In the genomic region with DNA sequence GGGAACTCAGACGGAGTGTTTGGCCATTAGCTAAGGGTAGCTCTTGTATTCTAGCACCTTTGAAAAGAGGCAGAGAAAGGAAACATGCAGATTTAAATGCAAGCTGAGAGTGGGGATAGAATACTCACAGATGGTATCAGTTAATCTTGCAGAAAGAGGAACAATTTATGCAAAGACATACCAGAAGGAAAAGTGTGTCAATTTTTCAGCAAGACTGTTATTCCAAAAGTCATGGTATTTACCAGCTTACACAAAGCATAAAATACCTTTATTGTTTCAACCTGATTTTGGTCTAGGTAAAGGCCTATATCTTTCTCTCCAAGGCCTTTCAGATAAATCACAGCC, we compare ENCODE assay signal across 8 cellular contexts. TPM values are rescaled to one million over a fixed set of nuclear protein-coding genes. Genes with fewer than 3 reads are reported as not detected.
DNase-seq lines count a peak whose midpoint lies in the region; ATAC-seq, FAIRE-seq and TF ChIP-seq lines count a peak whose summit lies in the region.

No MANE protein-coding gene starts in this region.

- in situ Hi-C loops in HepG2 (cut with HindIII; ENCODE audit: extremely low pct_ligation_motif_present, low pct_unique_long_range_greater_than_20kb): no loop called here

- no peaks in the 10 kb centered on the region for H3K79me2 ChIP-seq in HepG2 (ENCODE audit: insufficient read depth, low read length)

- no peak for TF ChIP-seq POLR2A in HepG2 (IDR thresholded peaks at IDR 0.05; ENCODE audit: insufficient read depth in 1 of 2, low read depth in 2 of 2, low read length in 2 of 2)

- H3K4me1 Mint-ChIP-seq in activated CD8-positive, alpha-beta memory T cell treated with anti-CD3 and anti-CD28 coated beads, Interleukin-2, amount 10 ng/mL, durations not matched to agents 7 days and 5 days: peaks cover 12% of the 10 kb centered on the region
- peaks cover 5% of the 10 kb centered on the region for H3K4me1 Mint-ChIP-seq in activated naive CD8-positive, alpha-beta T cell treated with anti-CD3 and anti-CD28 coated beads for 36 hours

- TF ChIP-seq RAD21 in HepG2 (CRISPR knock-in tag; IDR thresholded peaks at IDR 0.05): no peak

- H3K27ac Mint-ChIP-seq in activated CD8-positive, alpha-beta memory T cell treated with anti-CD3 and anti-CD28 coated beads, Interleukin-2, amount 10 ng/mL, durations not matched to agents 7 days and 5 days: peak overlapping the region; percentile 52
- no peak overlapping the region for H3K27ac Mint-ChIP-seq in activated naive CD8-positive, alpha-beta T cell treated with anti-CD3 and anti-CD28 coated beads for 36 hours

- intact Hi-C loops in HepG2 (cut with micrococcal nuclease; ENCODE audit: unreplicated experiment): no loop called here

- TF ChIP-seq EP300 in HepG2 (IDR thresholded peaks at IDR 0.05; ENCODE audit: low read depth in 2 of 2, low read length in 2 of 2) (no peak), HepG2 (CRISPR knock-in tag; IDR thresholded peaks at IDR 0.05; ENCODE audit: borderline replicate concordance) (no peak)

- H3K4me3 ChIP-seq in HepG2 (replicated peaks in 1 of 3; ENCODE audit: insufficient read depth in 1 of 3, low read depth in 2 of 3, low read length in 3 of 3): peak overlapping the region; percentile 59 to 63 (median 61)
- peak overlapping the region; percentile 74 for H3K4me3 ChIP-seq in thymus (ENCODE audit: low read length)

- CTCF ChIA-PET in activated CD8-positive, alpha-beta memory T cell treated with anti-CD3 and anti-CD28 coated beads, Interleukin-2, amount 10 ng/mL, durations not matched to agents 7 days and 5 days (lab: Charles Lee): interaction anchor here (0.7 to 5.2 kb wide), 9 partner anchors 10 to 1773 kb away, joined by 3 to 25 read pairs (median 3); no protein-coding TSS in a partner anchor
- CTCF ChIA-PET in HepG2 (lab: Yijun Ruan, JAX; ENCODE audit: low intra/inter-chr PET ratio, low total read pairs): no interaction called here

- no peak overlapping the region for H3K27ac ChIP-seq in HepG2 (ENCODE audit: extremely low read length, insufficient read depth, low read length)
- no peak overlapping the region for H3K27ac ChIP-seq in thymus (ENCODE audit: low read depth)

- WGBS in HepG2 (ENCODE audit: low lambda C conversion rate): 0% methylated on average over 1 of the region's 1 CpG
- 1% methylated on average over 1 of the region's 1 CpG for WGBS in thymus

- no peaks in the 10 kb centered on the region for H4K20me1 ChIP-seq in HepG2 (ENCODE audit: insufficient read depth, low read length)

- POLR2A ChIA-PET in HepG2 (lab: Yijun Ruan, JAX): no interaction called here

- H3K27me3 ChIP-seq in HepG2 (ENCODE audit: control insufficient read depth in 1 of 2, insufficient read depth in 2 of 2, low read length in 2 of 2) (peaks cover 0 to 3% of the 10 kb centered on the region in 2 experiments; a peak in 1 of 5 replicates), thymus (ENCODE audit: control insufficient read depth, insufficient read depth) (no peaks in the 10 kb centered on the region)

- no TSS peak for BruUV-seq in HepG2 (replicated peaks; lab: Mats Ljungman, UMichigan)

- peak overlapping the region; percentile 72 for H3K4me2 ChIP-seq in HepG2 (ENCODE audit: low read depth, low read length)

- no peak for TF ChIP-seq CTCF in HepG2 (CRISPR knock-in tag; IDR thresholded peaks at IDR 0.05)

- ATAC-seq in activated CD8-positive, alpha-beta memory T cell treated with anti-CD3 and anti-CD28 coated beads, Interleukin-2, amount 10 ng/mL, durations not matched to agents 7 days and 5 days: no peak
- ATAC-seq in HepG2: peak; percentile 9; the same call in 1 of the 3 replicates

- H3K36me3 ChIP-seq in HepG2 (replicated peaks in 1 of 2; ENCODE audit: control insufficient read depth in 1 of 2, insufficient read depth in 2 of 2, low read length in 2 of 2) (no peaks in the 10 kb centered on the region), thymus (ENCODE audit: control insufficient read depth, insufficient read depth) (no peaks in the 10 kb centered on the region)

- peaks cover 29% of the 10 kb centered on the region for H3K27me3 Mint-ChIP-seq in activated CD8-positive, alpha-beta memory T cell treated with anti-CD3 and anti-CD28 coated beads, Interleukin-2, amount 10 ng/mL, durations not matched to agents 7 days and 5 days
- peaks cover 6% of the 10 kb centered on the region for H3K27me3 Mint-ChIP-seq in activated naive CD8-positive, alpha-beta T cell treated with anti-CD3 and anti-CD28 coated beads for 36 hours

- no peaks in the 10 kb centered on the region for H3K9me3 ChIP-seq in HepG2 (ENCODE audit: low read length)
- H3K9me3 ChIP-seq in thymus (ENCODE audit: control insufficient read depth): no peaks in the 10 kb centered on the region

- no peak overlapping the region for H3K9ac ChIP-seq in HepG2 (ENCODE audit: insufficient read depth, low read depth, low read length)

- no peaks in the 10 kb centered on the region for H3K36me3 Mint-ChIP-seq in activated CD8-positive, alpha-beta memory T cell treated with anti-CD3 and anti-CD28 coated beads, Interleukin-2, amount 10 ng/mL, durations not matched to agents 7 days and 5 days
- H3K36me3 Mint-ChIP-seq in activated naive CD8-positive, alpha-beta T cell treated with anti-CD3 and anti-CD28 coated beads for 36 hours: no peaks in the 10 kb centered on the region

- H3K4me3 Mint-ChIP-seq in activated CD8-positive, alpha-beta memory T cell treated with anti-CD3 and anti-CD28 coated beads, Interleukin-2, amount 10 ng/mL, durations not matched to agents 7 days and 5 days: peak overlapping the region; percentile 83
- peak overlapping the region; percentile 81 for H3K4me3 Mint-ChIP-seq in activated naive CD8-positive, alpha-beta T cell treated with anti-CD3 and anti-CD28 coated beads for 36 hours

- no peak overlapping the region for H2AFZ ChIP-seq in HepG2 (ENCODE audit: low read length)

- H3K9me3 Mint-ChIP-seq in activated CD8-positive, alpha-beta memory T cell treated with anti-CD3 and anti-CD28 coated beads, Interleukin-2, amount 10 ng/mL, durations not matched to agents 7 days and 5 days (ENCODE audit: low read depth): no peaks in the 10 kb centered on the region
- no peaks in the 10 kb centered on the region for H3K9me3 Mint-ChIP-seq in activated naive CD8-positive, alpha-beta T cell treated with anti-CD3 and anti-CD28 coated beads for 36 hours

- H3K4me1 ChIP-seq in HepG2 (ENCODE audit: insufficient read depth, low read length): peaks cover 25% of the 10 kb centered on the region
- no peaks in the 10 kb centered on the region for H3K4me1 ChIP-seq in thymus (ENCODE audit: control insufficient read depth, insufficient read depth, low read length)

- FAIRE-seq in HepG2 (lab: Jason Lieb, UNC): no peak

- no peak for DNase-seq in activated CD8-positive, alpha-beta memory T cell treated with anti-CD3 and anti-CD28 coated beads, Interleukin-2, amount 10 ng/mL, durations not matched to agents 7 days and 5 days
- no peak for DNase-seq in activated CD8-positive, alpha-beta memory T cell treated with anti-CD3 and anti-CD28 coated beads for 24 hours
- DNase-seq in activated naive CD8-positive, alpha-beta T cell treated with anti-CD3 and anti-CD28 coated beads for 36 hours: no peak
- no peak for DNase-seq in HepG2 (ENCODE audit: low spot score)
- DNase-seq in stimulated activated CD8-positive, alpha-beta memory T cell treated with anti-CD3 and anti-CD28 coated beads, Interleukin-4, amount 100 ng/mL, for 48 hours: no peak
- DNase-seq in KG1 (lab: John Stamatoyannopoulos, UW): no peak
- DNase-seq in SHP77 (lab: John Stamatoyannopoulos, UW): no peak

TF ChIP-seq in HepG2, 621 proteins besides CTCF, POLR2A, EP300 and RAD21 (continues in another document):
- TF ChIP-seq CENPT (CRISPR knock-in tag; IDR thresholded peaks at IDR 0.05; ENCODE audit: low read depth): no peak

RNA-seq across cellular contexts. Expression of a gene that starts 0.3 kb away (rescaled TPM):
- total RNA-seq in activated CD8-positive, alpha-beta memory T cell treated with anti-CD3 and anti-CD28 coated beads, Interleukin-2, amount 10 ng/mL, durations not matched to agents 7 days and 5 days: under 1 TPM; 0.09 to 0.20 TPM
- total RNA-seq in activated naive CD8-positive, alpha-beta T cell treated with anti-CD3 and anti-CD28 coated beads for 36 hours: under 1 TPM; 0.14 to 0.16 TPM
- total RNA-seq in HepG2 (2016; rRNA removed; fragmentation: Illumina TruSeq; extraction: Trizol): 0.04 TPM in 1 of 2 replicates, not detected in the other
- not detected in 2 replicates for total RNA-seq in HepG2 (2016; cell fraction: cytosol; rRNA removed; fragmentation: Illumina TruSeq; extraction: Trizol; ENCODE audit: low read depth)
- total RNA-seq in HepG2 (2016; cell fraction: insoluble cytoplasmic fraction; rRNA removed; fragmentation: Illumina TruSeq; extraction: Trizol): 0.02 TPM in 1 of 2 replicates, not detected in the other
- not detected in 2 replicates for total RNA-seq in HepG2 (2016; cell fraction: membrane; rRNA removed; fragmentation: Illumina TruSeq; extraction: Trizol)
- 0.09 TPM in 1 of 2 replicates, not detected in the other for total RNA-seq in HepG2 (2016; cell fraction: nucleus; rRNA removed; fragmentation: Illumina TruSeq; extraction: Trizol)
- polyA plus RNA-seq in HepG2 (2011; rRNA removed) (0.24 and 0.33 TPM in 2 replicates), thymus (0.96 TPM)
- polyA plus RNA-seq in HepG2 (2011; cell fraction: cytosol; rRNA removed): 0.20 and 0.24 TPM in 2 replicates
- polyA plus RNA-seq in HepG2 (2011; cell fraction: nucleus; rRNA removed): 0.11 and 0.26 TPM in 2 replicates
- polyA plus RNA-seq in HepG2 (2012): 0.24 and 0.43 TPM in 2 replicates
- not detected in 2 replicates for polyA plus RNA-seq in HepG2 (2016; cell fraction: cytosol; fragmentation: Illumina TruSeq; extraction: Trizol; ENCODE audit: low read depth)
- polyA plus RNA-seq in HepG2 (2016; cell fraction: insoluble cytoplasmic fraction; fragmentation: Illumina TruSeq; extraction: Trizol; ENCODE audit: low read depth): not detected in 2 replicates
- polyA plus RNA-seq in HepG2 (2016; cell fraction: membrane; fragmentation: Illumina TruSeq; extraction: Trizol; ENCODE audit: low read depth): not detected in 2 replicates
- polyA plus RNA-seq in HepG2 (2016; cell fraction: nucleus; fragmentation: Illumina TruSeq; extraction: Trizol; ENCODE audit: insufficient read depth, low read depth): 0.10 TPM in 1 of 2 replicates, not detected in the other
- polyA minus RNA-seq in HepG2 (2011; rRNA and poly(A)+ RNA removed; ENCODE audit: low replicate concordance): 0.42 TPM in 1 of 2 replicates, not detected in the other
- 0.26 and 0.40 TPM in 2 replicates for polyA minus RNA-seq in HepG2 (2011; cell fraction: cytosol; rRNA and poly(A)+ RNA removed)
- polyA minus RNA-seq in HepG2 (2011; cell fraction: nucleus; rRNA and poly(A)+ RNA removed): 0.39 and 0.87 TPM in 2 replicates
